Comparison of ENCODE assay signal across 18 cellular contexts in the genomic region with DNA sequence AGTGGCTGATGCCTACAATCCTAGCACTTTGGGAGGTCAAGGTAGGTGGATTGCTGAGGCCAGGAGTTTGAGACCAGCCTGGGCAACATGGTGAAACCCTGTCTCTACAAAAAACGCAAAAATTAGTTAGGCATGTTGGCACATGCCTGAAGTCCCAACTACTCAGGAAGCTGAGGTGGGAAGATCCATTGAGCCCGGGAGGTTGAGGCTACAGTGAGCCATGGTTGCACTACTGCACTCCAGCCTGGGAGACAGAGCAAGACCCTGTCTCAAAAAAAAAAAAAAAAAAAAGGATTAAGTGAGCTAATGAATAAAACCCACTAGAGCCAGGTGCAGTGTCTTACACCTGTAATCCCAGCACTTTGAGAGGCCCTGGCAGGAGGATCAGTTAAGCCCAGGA. TPM values are rescaled to one million over a fixed set of nuclear protein-coding genes. Genes with fewer than 3 reads are reported as not detected.
DNase-seq lines count a peak whose midpoint lies in the region; ATAC-seq and TF ChIP-seq lines count a peak whose summit lies in the region.
"Had no signal": no experiment of that assay in that cellular context is flagged by ENCODE, and none has a peak within 500 bp of the region (broad histone marks: within the 10 kb centered on the region; RNA-seq: fewer than 3 reads in every experiment).

No MANE protein-coding gene starts in this region.

- H4K91ac ChIP-seq in mesenchymal stem cell (ENCODE audit: low read length), result no peak overlapping the region

- H3K14ac ChIP-seq in mesenchymal stem cell (ENCODE audit: low read length in 2 of 2), result no peak overlapping the region

- peaks cover 22 to 45% of the 10 kb centered on the region in 2 donors for H3K4me1 ChIP-seq in naive thymus-derived CD4-positive, alpha-beta T cell (ENCODE audit: control insufficient read depth in 2 of 2, insufficient read depth in 2 of 2, low read length in 2 of 2)
- peaks cover 2% of the 10 kb centered on the region for H3K4me1 ChIP-seq in mesenchymal stem cell (ENCODE audit: control insufficient read depth, insufficient read depth, low read depth, low read length)
- no peaks in the 10 kb centered on the region for H3K4me1 ChIP-seq in ascending aorta

- no peak overlapping the region for H3K18ac ChIP-seq in mesenchymal stem cell (ENCODE audit: low read depth in 1 of 2, low read length in 2 of 2)

- intact Hi-C loops in natural killer cell (cut with micrococcal nuclease) (no loop called here), ascending aorta (cut with DNase I) (no loop called here)
- intact Hi-C loops in naive thymus-derived CD4-positive, alpha-beta T cell (cut with micrococcal nuclease), result no loop called here

- H2AK5ac ChIP-seq in mesenchymal stem cell (ENCODE audit: low read length, severe bottlenecking), result no peak overlapping the region

- no peak overlapping the region for H2BK12ac ChIP-seq in mesenchymal stem cell (ENCODE audit: low read length in 2 of 2)

- H2BK15ac ChIP-seq in mesenchymal stem cell (ENCODE audit: low read depth, poor library complexity, severe bottlenecking), result no peak overlapping the region

- DNase-seq in natural killer cell, result no peak
- no peak for DNase-seq in natural killer cell treated with Interleukin-12 subunit alpha and Interleukin-12 subunit beta and Interleukin-15 and Interleukin-18, amount 100 ng/mL, for 72 hours (ENCODE audit: low spot score)
- DNase-seq in WERI-Rb-1, result peak; percentile 25
- DNase-seq in naive thymus-derived CD4-positive, alpha-beta T cell, result no peak
- no peak for DNase-seq in mesenchymal stem cell
- no peak for DNase-seq in NCI-H524 treated with DMSO at 0.1 percent for 48 hours (lab: John Stamatoyannopoulos, UW)
- DNase-seq in ascending aorta (ENCODE audit: low spot score in 2 of 2), result no peak
- no peak for DNase-seq in effector CD8-positive, alpha-beta T cell (lab: John Stamatoyannopoulos, UW)
- DNase-seq: DND-41, H7, KBM-7, NCI-H1105, NCI-H187, NCI-H2107, NCI-H226, NCI-H524, SJCRH30 had no signal

- H3K27ac ChIP-seq in WERI-Rb-1 (peak overlapping the region; percentile 40), mesenchymal stem cell (ENCODE audit: low read length, poor library complexity, severe bottlenecking) (no peak overlapping the region), ascending aorta (no peak overlapping the region)
- peak overlapping the region; percentile 59 for H3K27ac ChIP-seq in naive thymus-derived CD4-positive, alpha-beta T cell (ENCODE audit: low read depth, low read length)
- H3K27ac ChIP-seq: SJCRH30 had no signal

- WGBS in mesenchymal stem cell, result 93% methylated on average over 2 of the region's 2 CpGs

- H3K4me3 ChIP-seq in WERI-Rb-1 (ENCODE audit: low read depth, low read length) (no peak overlapping the region), mesenchymal stem cell (ENCODE audit: insufficient read depth in 1 of 2, low read depth in 1 of 2, low read length in 2 of 2) (no peak overlapping the region), ascending aorta (no peak overlapping the region)
- no peak overlapping the region for H3K4me3 ChIP-seq in naive thymus-derived CD4-positive, alpha-beta T cell (ENCODE audit: low read length)
- H3K4me3 ChIP-seq: SJCRH30 had no signal

- H2BK120ac ChIP-seq in mesenchymal stem cell (ENCODE audit: low read depth, low read length), result no peak overlapping the region

- TF ChIP-seq CTCF in natural killer cell (IDR thresholded peaks at IDR 0.05), result no peak
- no peak for TF ChIP-seq CTCF in WERI-Rb-1 (IDR thresholded peaks at IDR 0.05; ENCODE audit: low read depth, low read length)
- TF ChIP-seq CTCF in ascending aorta (IDR thresholded peaks at IDR 0.05), result no peak

- no peak overlapping the region for H3K4me3 Mint-ChIP-seq in natural killer cell
- H3K4me3 Mint-ChIP-seq in natural killer cell treated with Interleukin-12 subunit alpha and Interleukin-12 subunit beta and Interleukin-15 and Interleukin-18, amount 100 ng/mL, for 72 hours, result no peak overlapping the region
- H3K4me3 Mint-ChIP-seq in naive thymus-derived CD4-positive, alpha-beta T cell, result peak overlapping the region in 2 of 10 donors; percentile 39 to 78

- no peaks in the 10 kb centered on the region for H3K36me3 Mint-ChIP-seq in natural killer cell
- H3K36me3 Mint-ChIP-seq in natural killer cell treated with Interleukin-12 subunit alpha and Interleukin-12 subunit beta and Interleukin-15 and Interleukin-18, amount 100 ng/mL, for 72 hours, result no peaks in the 10 kb centered on the region
- peaks cover 0 to 5% (median 0%) of the 10 kb centered on the region in 5 donors for H3K36me3 Mint-ChIP-seq in naive thymus-derived CD4-positive, alpha-beta T cell

- no peak overlapping the region for H4K8ac ChIP-seq in mesenchymal stem cell (ENCODE audit: low read length)

- no peaks in the 10 kb centered on the region for H3K36me3 ChIP-seq in WERI-Rb-1
- H3K36me3 ChIP-seq in naive thymus-derived CD4-positive, alpha-beta T cell (ENCODE audit: control insufficient read depth in 2 of 3, insufficient read depth in 3 of 3, low read length in 3 of 3), result no peaks in the 10 kb centered on the region
- no peaks in the 10 kb centered on the region for H3K36me3 ChIP-seq in mesenchymal stem cell (ENCODE audit: control insufficient read depth in 1 of 2, insufficient read depth in 2 of 2, low read depth in 1 of 2, low read length in 2 of 2)
- H3K36me3 ChIP-seq in ascending aorta, result no peaks in the 10 kb centered on the region
- H3K36me3 ChIP-seq: SJCRH30 had no signal

- H3K23ac ChIP-seq in mesenchymal stem cell (ENCODE audit: low read length in 2 of 2), result no peak overlapping the region

- H3K4me1 Mint-ChIP-seq in natural killer cell, result peaks cover 21 to 37% of the 10 kb centered on the region in 2 donors
- H3K4me1 Mint-ChIP-seq in natural killer cell treated with Interleukin-12 subunit alpha and Interleukin-12 subunit beta and Interleukin-15 and Interleukin-18, amount 100 ng/mL, for 72 hours (ENCODE audit: low read depth in 2 of 2), result peaks cover 17 to 25% of the 10 kb centered on the region in 2 donors
- H3K4me1 Mint-ChIP-seq in naive thymus-derived CD4-positive, alpha-beta T cell, result peaks cover 45 to 81% (median 64%) of the 10 kb centered on the region in 7 donors

- H2AFZ ChIP-seq in mesenchymal stem cell (ENCODE audit: low read depth, low read length), result no peak overlapping the region

- ATAC-seq in natural killer cell, result no peak
- no peak for ATAC-seq in natural killer cell treated with Interleukin-12 subunit alpha and Interleukin-12 subunit beta and Interleukin-15 and Interleukin-18, amount 100 ng/mL, for 72 hours
- ATAC-seq in naive thymus-derived CD4-positive, alpha-beta T cell, result no peak
- ATAC-seq: HepG2 had no signal

- peak overlapping the region; percentile 35 to 85 for H3K27ac Mint-ChIP-seq in natural killer cell
- no peak overlapping the region for H3K27ac Mint-ChIP-seq in natural killer cell treated with Interleukin-12 subunit alpha and Interleukin-12 subunit beta and Interleukin-15 and Interleukin-18, amount 100 ng/mL, for 72 hours
- H3K27ac Mint-ChIP-seq in naive thymus-derived CD4-positive, alpha-beta T cell, result peak overlapping the region in 7 of 9 donors; percentile 23 to 95 (median 92)

- H3K79me1 ChIP-seq in mesenchymal stem cell (replicated peaks; ENCODE audit: low read length, poor library complexity, severe bottlenecking), result no peaks in the 10 kb centered on the region

- no peaks in the 10 kb centered on the region for H3K9me3 Mint-ChIP-seq in natural killer cell
- H3K9me3 Mint-ChIP-seq in natural killer cell treated with Interleukin-12 subunit alpha and Interleukin-12 subunit beta and Interleukin-15 and Interleukin-18, amount 100 ng/mL, for 72 hours, result no peaks in the 10 kb centered on the region
- peaks cover 0 to 1% (median 0%) of the 10 kb centered on the region in 11 donors for H3K9me3 Mint-ChIP-seq in naive thymus-derived CD4-positive, alpha-beta T cell

- CTCF ChIA-PET in naive thymus-derived CD4-positive, alpha-beta T cell (lab: Charles Lee), result interaction anchor here (1.0 kb wide), 1 partner anchor 20 kb away, joined by 4 read pairs; no protein-coding TSS in a partner anchor

- POLR2A ChIA-PET in naive thymus-derived CD4-positive, alpha-beta T cell (lab: Charles Lee), result interaction anchor here (2.0 to 15.4 kb wide), 5 partner anchors 11 to 64 kb away, joined by 5 to 453 read pairs (median 20); a partner anchor contains a TSS

- H3K9ac ChIP-seq in mesenchymal stem cell (ENCODE audit: low read length), result no peak overlapping the region

- no peak overlapping the region for H3K4ac ChIP-seq in mesenchymal stem cell (ENCODE audit: low read depth in 1 of 2, low read length in 2 of 2)

- no peak overlapping the region for H3K4me2 ChIP-seq in mesenchymal stem cell (ENCODE audit: low read length, poor library complexity, severe bottlenecking)

- H3K9me3 ChIP-seq in WERI-Rb-1 (ENCODE audit: severe bottlenecking) (no peaks in the 10 kb centered on the region), mesenchymal stem cell (ENCODE audit: control insufficient read depth, low read length) (no peaks in the 10 kb centered on the region), ascending aorta (no peaks in the 10 kb centered on the region)
- no peaks in the 10 kb centered on the region for H3K9me3 ChIP-seq in naive thymus-derived CD4-positive, alpha-beta T cell (ENCODE audit: control insufficient read depth in 2 of 3, low read length in 3 of 3)
- H3K9me3 ChIP-seq: SJCRH30 had no signal

- H3K27me3 ChIP-seq in WERI-Rb-1 (ENCODE audit: insufficient read depth, low read depth, severe bottlenecking), result no peaks in the 10 kb centered on the region
- H3K27me3 ChIP-seq in naive thymus-derived CD4-positive, alpha-beta T cell (ENCODE audit: control insufficient read depth in 2 of 2, insufficient read depth in 2 of 2, low read length in 2 of 2), result no peaks in the 10 kb centered on the region
- no peaks in the 10 kb centered on the region for H3K27me3 ChIP-seq in mesenchymal stem cell (ENCODE audit: control insufficient read depth in 1 of 2, insufficient read depth in 1 of 2, low read length in 2 of 2)
- no peaks in the 10 kb centered on the region for H3K27me3 ChIP-seq in ascending aorta
- H3K27me3 ChIP-seq: SJCRH30 had no signal

- no peak overlapping the region for H2BK5ac ChIP-seq in mesenchymal stem cell (ENCODE audit: low read depth, low read length, poor library complexity, severe bottlenecking)

- no peaks in the 10 kb centered on the region for H3K27me3 Mint-ChIP-seq in natural killer cell (ENCODE audit: low read depth in 2 of 2)
- H3K27me3 Mint-ChIP-seq in natural killer cell treated with Interleukin-12 subunit alpha and Interleukin-12 subunit beta and Interleukin-15 and Interleukin-18, amount 100 ng/mL, for 72 hours, result no peaks in the 10 kb centered on the region
- H3K27me3 Mint-ChIP-seq in naive thymus-derived CD4-positive, alpha-beta T cell, result no peaks in the 10 kb centered on the region

RNA-seq across cellular contexts. Expression of a gene that starts 6.7 kb away (rescaled TPM):
- total RNA-seq in natural killer cell (10 to 100 TPM; 78.7 to 89.3 (median 81.8) TPM), ascending aorta (31.6 TPM)
- total RNA-seq in natural killer cell treated with Interleukin-12 subunit alpha and Interleukin-12 subunit beta and Interleukin-15 and Interleukin-18, amount 100 ng/mL, for 72 hours, result 100 to 1,000 TPM in 1 of 2 donors, 10 to 100 TPM in 1; 73.0 to 114 TPM
- 100 to 1,000 TPM in 1 of 5 experiments, 10 to 100 TPM in 4; 54.3 to 108 (median 63.5) TPM for total RNA-seq in naive thymus-derived CD4-positive, alpha-beta T cell
- polyA plus RNA-seq in naive thymus-derived CD4-positive, alpha-beta T cell, result 100 to 1,000 TPM; 116 to 136 TPM
- polyA plus RNA-seq in mesenchymal stem cell (2013, experiment 1 of 2), result 265 TPM
- polyA plus RNA-seq in mesenchymal stem cell (2013, experiment 2 of 2), result 272 TPM

RNA-seq across cellular contexts. Expression of a gene that starts 25.8 kb away (rescaled TPM):
- total RNA-seq in natural killer cell, result 10 to 100 TPM; 38.0 to 43.8 (median 39.1) TPM
- 10 to 100 TPM; 23.7 to 41.3 TPM for total RNA-seq in natural killer cell treated with Interleukin-12 subunit alpha and Interleukin-12 subunit beta and Interleukin-15 and Interleukin-18, amount 100 ng/mL, for 72 hours
- 10 to 100 TPM; 36.6 to 39.0 (median 37.6) TPM for total RNA-seq in naive thymus-derived CD4-positive, alpha-beta T cell
- polyA plus RNA-seq in naive thymus-derived CD4-positive, alpha-beta T cell, result 10 to 100 TPM in 1 of 2 donors, 1 to 10 TPM in 1; 4.9 to 14.0 TPM
- 11.9 TPM for polyA plus RNA-seq in mesenchymal stem cell (2013, experiment 1 of 2)
- polyA plus RNA-seq in mesenchymal stem cell (2013, experiment 2 of 2), result 11.2 TPM
- 36.1 TPM for total RNA-seq in ascending aorta

Comparison
In these comparisons a context has a peak if more than half of its experiments do, and no peak if none do; other contexts are left out.
1. H3K27ac Mint-ChIP-seq: peak in natural killer cell (2 of 2) and naive thymus-derived CD4-positive, alpha-beta T cell (7 of 9); none in natural killer cell treated with Interleukin-12 subunit alpha and Interleukin-12 subunit beta and Interleukin-15 and Interleukin-18, amount 100 ng/mL, for 72 hours (0 of 2).
2. H3K27ac ChIP-seq: peak in WERI-Rb-1 (single experiment) and naive thymus-derived CD4-positive, alpha-beta T cell (single experiment); none in mesenchymal stem cell (single experiment) and ascending aorta (0 of 2).